2 cellular contexts compared by ENCODE assay signal in the genomic region with DNA sequence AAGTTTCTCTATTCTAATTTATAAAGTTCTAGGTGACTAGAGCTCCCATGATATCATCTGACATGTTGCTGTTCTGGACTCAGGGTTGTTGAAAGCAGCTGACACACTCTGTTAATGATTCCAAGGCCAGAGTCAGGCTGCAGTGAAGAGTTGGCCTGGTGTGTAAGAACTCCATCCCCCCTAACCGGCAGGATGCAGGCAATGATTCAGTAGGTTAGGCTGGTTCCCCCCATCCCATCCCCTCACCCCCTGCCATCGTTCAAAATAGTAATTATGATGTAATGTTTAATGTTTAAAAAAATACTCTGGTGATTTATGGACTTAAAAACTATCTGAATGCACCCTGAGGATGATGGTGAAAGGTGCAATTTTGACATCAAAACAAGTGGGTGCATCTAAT.
TF ChIP-seq lines count a peak whose summit lies in the region.

No MANE protein-coding gene starts in this region.

TF ChIP-seq in SK-N-SH treated with all-trans-retinoic acid at 6 μM for 48 hours, 23 proteins besides CTCF, POLR2A, EP300 and RAD21 (continued from another document):
- TF ChIP-seq ZNF8 (CRISPR knock-in tag; IDR thresholded peaks at IDR 0.05) (no peak), BACH2 (CRISPR knock-in tag; IDR thresholded peaks at IDR 0.05; ENCODE audit: borderline replicate concordance) (no peak)
- TF ChIP-seq, protein P1, sequence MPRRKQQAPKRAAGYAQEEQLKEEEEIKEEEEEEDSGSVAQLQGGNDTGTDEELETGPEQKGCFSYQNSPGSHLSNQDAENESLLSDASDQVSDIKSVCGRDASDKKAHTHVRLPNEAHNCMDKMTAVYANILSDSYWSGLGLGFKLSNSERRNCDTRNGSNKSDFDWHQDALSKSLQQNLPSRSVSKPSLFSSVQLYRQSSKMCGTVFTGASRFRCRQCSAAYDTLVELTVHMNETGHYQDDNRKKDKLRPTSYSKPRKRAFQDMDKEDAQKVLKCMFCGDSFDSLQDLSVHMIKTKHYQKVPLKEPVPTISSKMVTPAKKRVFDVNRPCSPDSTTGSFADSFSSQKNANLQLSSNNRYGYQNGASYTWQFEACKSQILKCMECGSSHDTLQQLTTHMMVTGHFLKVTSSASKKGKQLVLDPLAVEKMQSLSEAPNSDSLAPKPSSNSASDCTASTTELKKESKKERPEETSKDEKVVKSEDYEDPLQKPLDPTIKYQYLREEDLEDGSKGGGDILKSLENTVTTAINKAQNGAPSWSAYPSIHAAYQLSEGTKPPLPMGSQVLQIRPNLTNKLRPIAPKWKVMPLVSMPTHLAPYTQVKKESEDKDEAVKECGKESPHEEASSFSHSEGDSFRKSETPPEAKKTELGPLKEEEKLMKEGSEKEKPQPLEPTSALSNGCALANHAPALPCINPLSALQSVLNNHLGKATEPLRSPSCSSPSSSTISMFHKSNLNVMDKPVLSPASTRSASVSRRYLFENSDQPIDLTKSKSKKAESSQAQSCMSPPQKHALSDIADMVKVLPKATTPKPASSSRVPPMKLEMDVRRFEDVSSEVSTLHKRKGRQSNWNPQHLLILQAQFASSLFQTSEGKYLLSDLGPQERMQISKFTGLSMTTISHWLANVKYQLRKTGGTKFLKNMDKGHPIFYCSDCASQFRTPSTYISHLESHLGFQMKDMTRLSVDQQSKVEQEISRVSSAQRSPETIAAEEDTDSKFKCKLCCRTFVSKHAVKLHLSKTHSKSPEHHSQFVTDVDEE (CRISPR knock-in tag; IDR thresholded peaks at IDR 0.05) = no peak
TF ChIP-seq in SK-N-SH treated with all-trans-retinoic acid at 6 μM for 48 hours: peak in this region for 0.

TF ChIP-seq in SK-N-SH, 30 proteins besides CTCF, POLR2A, EP300 and RAD21 (continued from another document):
- TF ChIP-seq, protein P2, sequence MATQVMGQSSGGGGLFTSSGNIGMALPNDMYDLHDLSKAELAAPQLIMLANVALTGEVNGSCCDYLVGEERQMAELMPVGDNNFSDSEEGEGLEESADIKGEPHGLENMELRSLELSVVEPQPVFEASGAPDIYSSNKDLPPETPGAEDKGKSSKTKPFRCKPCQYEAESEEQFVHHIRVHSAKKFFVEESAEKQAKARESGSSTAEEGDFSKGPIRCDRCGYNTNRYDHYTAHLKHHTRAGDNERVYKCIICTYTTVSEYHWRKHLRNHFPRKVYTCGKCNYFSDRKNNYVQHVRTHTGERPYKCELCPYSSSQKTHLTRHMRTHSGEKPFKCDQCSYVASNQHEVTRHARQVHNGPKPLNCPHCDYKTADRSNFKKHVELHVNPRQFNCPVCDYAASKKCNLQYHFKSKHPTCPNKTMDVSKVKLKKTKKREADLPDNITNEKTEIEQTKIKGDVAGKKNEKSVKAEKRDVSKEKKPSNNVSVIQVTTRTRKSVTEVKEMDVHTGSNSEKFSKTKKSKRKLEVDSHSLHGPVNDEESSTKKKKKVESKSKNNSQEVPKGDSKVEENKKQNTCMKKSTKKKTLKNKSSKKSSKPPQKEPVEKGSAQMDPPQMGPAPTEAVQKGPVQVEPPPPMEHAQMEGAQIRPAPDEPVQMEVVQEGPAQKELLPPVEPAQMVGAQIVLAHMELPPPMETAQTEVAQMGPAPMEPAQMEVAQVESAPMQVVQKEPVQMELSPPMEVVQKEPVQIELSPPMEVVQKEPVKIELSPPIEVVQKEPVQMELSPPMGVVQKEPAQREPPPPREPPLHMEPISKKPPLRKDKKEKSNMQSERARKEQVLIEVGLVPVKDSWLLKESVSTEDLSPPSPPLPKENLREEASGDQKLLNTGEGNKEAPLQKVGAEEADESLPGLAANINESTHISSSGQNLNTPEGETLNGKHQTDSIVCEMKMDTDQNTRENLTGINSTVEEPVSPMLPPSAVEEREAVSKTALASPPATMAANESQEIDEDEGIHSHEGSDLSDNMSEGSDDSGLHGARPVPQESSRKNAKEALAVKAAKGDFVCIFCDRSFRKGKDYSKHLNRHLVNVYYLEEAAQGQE (IDR thresholded peaks at IDR 0.05; ENCODE audit: low read depth, low read length) = no peak
- TF ChIP-seq GABPA (IDR thresholded peaks at IDR 0.05; ENCODE audit: low read depth) (no peak), MEF2A (IDR thresholded peaks at IDR 0.05; ENCODE audit: borderline replicate concordance, low read depth) (no peak), ZBTB33 (IDR thresholded peaks at IDR 0.05; ENCODE audit: borderline replicate concordance, low read depth) (no peak)
